In genomic region chr19:52028780-52029123, GRCh38 we compare ENCODE assay signal across 2 cellular contexts.
TF ChIP-seq lines count a peak whose summit lies in the region.

No MANE protein-coding gene starts in this region.

TF ChIP-seq in GM23338, 12 proteins besides CTCF, POLR2A, EP300 and RAD21:
- TF ChIP-seq ZNF331 (CRISPR knock-in tag; IDR thresholded peaks at IDR 0.05; ENCODE audit: low read depth) (no peak), JUNB (IDR thresholded peaks at IDR 0.05; ENCODE audit: unreplicated experiment) (no peak)

TF ChIP-seq in endothelial cell of umbilical vein, 7 proteins besides CTCF, POLR2A, EP300 and RAD21:
- TF ChIP-seq FOS (IDR thresholded peaks at IDR 0.05; ENCODE audit: borderline replicate concordance, insufficient read depth, low read length) (no peak), EZH2 (IDR thresholded peaks at IDR 0.05; ENCODE audit: borderline replicate concordance, low read depth, low read length, severe bottlenecking) (no peak), POLR2AphosphoS5 (IDR thresholded peaks at IDR 0.05; ENCODE audit: insufficient read depth, low read depth, low read length) (no peak), MYC (IDR thresholded peaks at IDR 0.05; ENCODE audit: low read depth, low read length) (no peak), MAX (IDR thresholded peaks at IDR 0.05; ENCODE audit: insufficient read depth, insufficient read length) (no peak), GATA2 (IDR thresholded peaks at IDR 0.05; ENCODE audit: insufficient read depth, insufficient read length, low read depth, low read length) (no peak), JUN (IDR thresholded peaks at IDR 0.05; ENCODE audit: borderline replicate concordance, insufficient read depth, insufficient read length, low read depth) (no peak)
